ENCODE assay signal across 12 cellular contexts in the genomic region with DNA sequence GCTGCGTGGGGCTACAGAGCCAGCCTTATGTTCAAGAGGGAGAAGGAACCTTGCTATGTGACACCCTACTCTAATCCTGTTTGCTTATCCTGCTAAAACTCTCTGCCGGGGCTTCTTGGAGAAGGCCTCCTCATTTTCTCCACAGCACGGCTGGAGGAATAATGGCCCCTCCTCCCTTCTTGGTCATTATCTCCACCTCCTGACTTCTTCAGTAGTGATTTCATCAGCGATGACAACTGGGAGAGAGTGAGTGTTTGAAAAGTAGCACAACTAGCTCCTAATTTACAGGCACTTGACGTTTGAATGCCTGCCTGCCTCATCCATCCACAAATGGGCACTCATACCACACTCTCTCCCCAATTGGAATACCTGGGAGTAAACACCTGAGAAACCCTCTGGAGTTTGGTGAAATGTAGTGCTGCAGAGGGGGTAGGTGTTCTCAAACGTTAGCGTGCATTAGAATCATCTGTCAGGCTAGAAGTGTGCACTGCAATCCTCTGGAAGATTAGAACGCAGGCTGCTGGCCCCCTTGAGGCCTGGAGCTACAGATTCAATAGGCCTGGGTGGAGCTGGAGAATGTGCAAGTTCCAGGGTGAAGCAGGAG.
"Had no signal": no experiment of that assay in that cellular context is flagged by ENCODE, and none has a peak within 500 bp of the region (broad histone marks: within the 10 kb centered on the region; RNA-seq: fewer than 3 reads in every experiment).

No MANE protein-coding gene starts in this region.

- H3K4me3 Mint-ChIP-seq: activated CD4-positive, alpha-beta memory T cell treated with anti-CD3 and anti-CD28 coated beads for 36 hours; activated naive CD8-positive, alpha-beta T cell; activated T-cell treated with anti-CD3 and anti-CD28 coated beads, Interleukin-2, amount 50 U/mL, for 4 hours; nephron progenitor cell had no signal

- H3K27ac ChIP-seq: breast epithelium, dorsolateral prefrontal cortex, esophagus muscularis mucosa, stomach had no signal

- H3K9me3 ChIP-seq: breast epithelium, esophagus muscularis mucosa, stomach had no signal

- H3K27me3 Mint-ChIP-seq: activated CD4-positive, alpha-beta memory T cell treated with anti-CD3 and anti-CD28 coated beads for 36 hours; activated naive CD8-positive, alpha-beta T cell had no signal

- DNase-seq: activated CD4-positive, alpha-beta memory T cell treated with anti-CD3 and anti-CD28 coated beads for 36 hours; activated CD4-positive, alpha-beta T cell treated with anti-CD3 and anti-CD28 coated beads for 1 hour; activated effector memory CD4-positive, alpha-beta T cell treated with anti-CD3 and anti-CD28 coated beads, Interleukin-2, amount 50 U/mL, for 16 hours; activated T-cell treated with anti-CD3 and anti-CD28 coated beads, Interleukin-2, amount 50 U/mL, for 4 hours; aorta; dorsolateral prefrontal cortex; nephron progenitor cell; stimulated activated CD4-positive, alpha-beta T cell treated with anti-CD3 and anti-CD28 coated beads, Interleukin-4, amount 100 ng/mL, for 24 hours; stomach had no signal

- H3K4me1 ChIP-seq: breast epithelium, esophagus muscularis mucosa had no signal

- H3K36me3 ChIP-seq: breast epithelium, esophagus muscularis mucosa had no signal

- H3K27ac Mint-ChIP-seq: activated CD4-positive, alpha-beta memory T cell treated with anti-CD3 and anti-CD28 coated beads for 36 hours; activated naive CD8-positive, alpha-beta T cell; nephron progenitor cell had no signal

- H3K27me3 ChIP-seq: breast epithelium, dorsolateral prefrontal cortex, esophagus muscularis mucosa, stomach had no signal

- H3K4me3 ChIP-seq: breast epithelium, dorsolateral prefrontal cortex, esophagus muscularis mucosa, stomach had no signal
